8 cellular contexts compared by ENCODE assay signal in the genomic region with DNA sequence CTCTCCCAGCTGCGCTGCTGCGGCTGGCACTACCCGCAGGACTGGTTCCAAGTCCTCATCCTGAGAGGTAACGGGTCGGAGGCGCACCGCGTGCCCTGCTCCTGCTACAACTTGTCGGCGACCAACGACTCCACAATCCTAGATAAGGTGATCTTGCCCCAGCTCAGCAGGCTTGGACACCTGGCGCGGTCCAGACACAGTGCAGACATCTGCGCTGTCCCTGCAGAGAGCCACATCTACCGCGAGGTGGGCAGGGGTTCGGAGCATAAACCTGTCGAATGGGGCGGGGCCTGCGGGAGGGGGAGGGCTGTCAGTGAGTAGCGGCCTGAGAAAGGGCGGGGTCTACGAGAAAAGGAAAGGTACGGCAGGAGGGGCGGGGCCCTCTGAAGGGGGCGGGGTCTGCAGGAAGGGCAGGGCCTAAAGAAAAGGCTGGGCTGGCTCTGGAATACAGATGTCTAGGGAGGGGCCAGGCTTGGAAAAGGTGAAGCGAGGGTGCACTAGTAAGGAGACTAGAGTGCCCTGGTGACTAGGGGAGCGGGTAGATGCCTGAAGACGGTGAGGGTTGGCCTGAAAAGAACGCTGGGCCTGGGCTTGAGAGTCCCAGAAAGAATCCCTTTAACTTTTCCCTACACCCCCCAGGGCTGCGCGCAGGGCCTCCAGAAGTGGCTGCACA. TPM values are rescaled to one million over a fixed set of nuclear protein-coding genes. Genes with fewer than 3 reads are reported as not detected.
DNase-seq lines count a peak whose midpoint lies in the region; ATAC-seq, FAIRE-seq and TF ChIP-seq lines count a peak whose summit lies in the region.

No MANE protein-coding gene starts in this region.

- H3K36me3 ChIP-seq in suprapubic skin, result peaks cover 28% of the 10 kb centered on the region

- H3K4me1 Mint-ChIP-seq in CD14-positive monocyte (peaks cover 49% of the 10 kb centered on the region), IgD-negative memory B cell (peaks cover 23 to 39% (median 38%) of the 10 kb centered on the region in 3 donors)
- peaks cover 71% of the 10 kb centered on the region for H3K4me1 Mint-ChIP-seq in central memory CD8-positive, alpha-beta T cell

- TF ChIP-seq EP300 in suprapubic skin (IDR thresholded peaks at IDR 0.05), result no peak

- intact Hi-C loops in CD14-positive monocyte (cut with micrococcal nuclease), result no loop called here

- H3K9me3 ChIP-seq in suprapubic skin, result no peaks in the 10 kb centered on the region

- peaks cover 30% of the 10 kb centered on the region for H3K4me1 ChIP-seq in suprapubic skin

- H3K27ac ChIP-seq in suprapubic skin, result peak overlapping the region; percentile 84

- peak overlapping the region in 1 of 2 donors; percentile 55 for H3K4me3 Mint-ChIP-seq in CD14-positive monocyte
- peak overlapping the region; percentile 89 to 99 (median 98) for H3K4me3 Mint-ChIP-seq in IgD-negative memory B cell
- peak overlapping the region; percentile 58 for H3K4me3 Mint-ChIP-seq in central memory CD8-positive, alpha-beta T cell

- H3K27me3 ChIP-seq in suprapubic skin, result no peaks in the 10 kb centered on the region

- no peak for DNase-seq in CD14-positive monocyte (ENCODE audit: low spot score)
- DNase-seq in central memory CD8-positive, alpha-beta T cell (ENCODE audit: low spot score in 2 of 2), result no peak
- DNase-seq in left lobe of liver (ENCODE audit: low spot score), result peak; percentile 89
- DNase-seq in suprapubic skin (ENCODE audit: low spot score in 2 of 2), result peak; percentile 89 to 92
- DNase-seq in HTR-8/SVneo (ENCODE audit: insufficient read length, low spot score), result no peak

- H3K4me3 ChIP-seq in suprapubic skin, result peak overlapping the region; percentile 43

- H3K36me3 Mint-ChIP-seq in CD14-positive monocyte (peaks cover 24 to 40% of the 10 kb centered on the region in 2 donors), IgD-negative memory B cell (peaks cover 9% of the 10 kb centered on the region)
- H3K36me3 Mint-ChIP-seq in central memory CD8-positive, alpha-beta T cell (ENCODE audit: insufficient read depth), result peaks cover 32% of the 10 kb centered on the region

- FAIRE-seq in HTR-8/SVneo (lab: Jason Lieb, UNC), result no peak

- TF ChIP-seq CTCF in CD14-positive monocyte (IDR thresholded peaks at IDR 0.05) (no peak), suprapubic skin (IDR thresholded peaks at IDR 0.05) (no peak)

- H3K9me3 Mint-ChIP-seq in CD14-positive monocyte (peaks cover 0 to 6% (median 0%) of the 10 kb centered on the region in 7 donors), IgD-negative memory B cell (no peaks in the 10 kb centered on the region)
- H3K9me3 Mint-ChIP-seq in central memory CD8-positive, alpha-beta T cell, result no peaks in the 10 kb centered on the region

- H3K27me3 Mint-ChIP-seq in CD14-positive monocyte (ENCODE audit: low read depth in 3 of 3) (peaks cover 0 to 3% (median 3%) of the 10 kb centered on the region in 3 donors), IgD-negative memory B cell (no peaks in the 10 kb centered on the region)
- no peaks in the 10 kb centered on the region for H3K27me3 Mint-ChIP-seq in central memory CD8-positive, alpha-beta T cell

- H3K27ac Mint-ChIP-seq in CD14-positive monocyte (peak overlapping the region in 4 of 7 donors; percentile 18 to 73 (median 63)), IgD-negative memory B cell (peak overlapping the region; percentile 80 to 89 (median 83))
- peak overlapping the region; percentile 68 for H3K27ac Mint-ChIP-seq in central memory CD8-positive, alpha-beta T cell (ENCODE audit: low read depth)

- no peak for TF ChIP-seq POLR2A in suprapubic skin (IDR thresholded peaks at IDR 0.05)

- no peak for ATAC-seq in central memory CD8-positive, alpha-beta T cell (replicated peaks; ENCODE audit: extremely low read depth, poor library complexity, severe bottlenecking)
- ATAC-seq in left lobe of liver (peak; percentile 74), HG02678 (IDR thresholded peaks at IDR 0.05; ENCODE audit: unreplicated experiment) (no peak), GM21447 (IDR thresholded peaks at IDR 0.05; ENCODE audit: unreplicated experiment) (no peak)

- 9% methylated on average over 30 of the region's 32 CpGs for WGBS in suprapubic skin

RNA-seq across cellular contexts. Expression of gene CD37, which starts 3.6 kb away (rescaled TPM):
- polyA plus RNA-seq in CD14-positive monocyte, result 100 to 1,000 TPM; 147 to 194 TPM
- polyA plus RNA-seq in IgD-negative memory B cell, result 754 TPM
- 2.2 TPM for total RNA-seq in left lobe of liver
- 10 to 100 TPM in 1 of 4 donors, 1 to 10 TPM in 3; 2.9 to 25.7 (median 5.0) TPM for total RNA-seq in suprapubic skin

RNA-seq across cellular contexts. Expression of gene SLC6A16, which starts 13.8 kb away (rescaled TPM):
- polyA plus RNA-seq in CD14-positive monocyte (under 1 TPM; 0.21 to 0.55 TPM), IgD-negative memory B cell (11.6 TPM)
- total RNA-seq in left lobe of liver (2.4 TPM), suprapubic skin (1 to 10 TPM in 1 of 4 donors, under 1 TPM in 2, not detected in 1; 0.23 to 1.4 (median 0.34) TPM)

RNA-seq across cellular contexts. Expression of gene TEAD2, which starts 23.4 kb away (rescaled TPM):
- not detected for polyA plus RNA-seq in CD14-positive monocyte
- 6.3 TPM for polyA plus RNA-seq in IgD-negative memory B cell
- total RNA-seq in left lobe of liver, result 5.1 TPM
- total RNA-seq in suprapubic skin, result 10 to 100 TPM; 10.6 to 15.4 (median 13.2) TPM

RNA-seq across cellular contexts. Expression of gene DKKL1, which starts 24.9 kb away (rescaled TPM):
- not detected for polyA plus RNA-seq in CD14-positive monocyte
- polyA plus RNA-seq in IgD-negative memory B cell, result 1.1 TPM
- not detected for total RNA-seq in left lobe of liver
- not detected for total RNA-seq in suprapubic skin

RNA-seq across cellular contexts. Expression of gene KASH5, which starts 49.2 kb away (rescaled TPM):
- not detected for polyA plus RNA-seq in CD14-positive monocyte
- polyA plus RNA-seq in IgD-negative memory B cell, result not detected
- total RNA-seq in left lobe of liver, result not detected
- not detected for total RNA-seq in suprapubic skin

Comparison
In these comparisons a context has a peak if more than half of its experiments do, and no peak if none do; other contexts are left out.
1. DNase-seq: peak in left lobe of liver (single experiment) and suprapubic skin (2 of 2); none in CD14-positive monocyte (single experiment), central memory CD8-positive, alpha-beta T cell (0 of 2) and HTR-8/SVneo (single experiment).
2. Peak in every context shown above with its lines, with median percentiles within 50 percentile points of each other: H3K27ac Mint-ChIP-seq.